ENCODE assay signal across 1 cellular context in the genomic region with DNA sequence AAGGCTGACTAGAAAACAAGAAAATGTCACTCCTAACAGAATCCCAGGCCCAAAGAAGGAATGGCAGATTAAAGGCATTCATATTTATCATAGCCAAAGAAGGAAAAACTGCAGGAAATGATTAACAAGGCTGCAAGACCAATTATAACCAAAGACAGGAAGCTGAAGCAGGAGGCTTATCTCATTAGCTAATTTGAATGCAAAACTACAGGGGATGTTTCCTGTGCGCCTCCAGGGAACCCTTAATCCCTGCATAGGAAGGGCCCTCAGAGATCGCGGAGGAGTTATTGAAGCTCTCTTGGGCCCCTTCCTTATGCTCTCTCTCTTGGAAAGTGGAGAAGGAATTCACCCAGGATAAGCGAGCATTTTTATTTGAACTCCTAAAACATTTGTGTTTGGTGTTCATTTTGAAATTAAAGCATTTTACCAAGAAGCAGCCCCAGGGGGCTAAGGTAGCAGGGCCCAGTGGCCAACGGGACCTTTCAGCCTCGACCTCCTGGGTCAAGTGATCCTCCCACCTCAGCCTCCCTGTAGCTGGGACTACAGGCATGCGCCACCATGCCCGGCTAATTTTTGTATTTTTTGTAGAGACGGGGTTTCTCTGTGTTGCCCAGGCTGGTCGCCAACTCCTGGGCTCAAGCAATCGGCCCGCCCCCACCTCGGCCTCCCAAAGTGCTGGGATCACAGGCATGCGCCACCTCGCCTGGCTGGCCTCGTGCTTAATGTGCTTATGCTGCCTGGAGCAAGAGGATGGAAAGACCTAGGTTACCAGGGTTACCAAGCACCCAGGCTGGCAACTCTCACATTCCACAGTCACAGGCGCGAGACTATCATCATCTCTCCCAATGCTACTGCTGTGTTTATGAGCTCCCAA.
TF ChIP-seq lines count a peak whose summit lies in the region.

No MANE protein-coding gene starts in this region.

TF ChIP-seq in K562, 482 proteins besides CTCF, POLR2A, EP300 and RAD21:
- TF ChIP-seq ZNF175 (CRISPR knock-in tag; IDR thresholded peaks at IDR 0.05; ENCODE audit: low read depth) = peak; percentile 48; the same call in 1 of the 2 replicates
- peak; percentile 67 for TF ChIP-seq ETV1 (tag; conservative IDR thresholded peaks at IDR 0.05; ENCODE audit: low read depth)
- 0 out of 2 replicates have a peak, but pooled peaks have one; percentile 17 for TF ChIP-seq CBFA2T3 (IDR thresholded peaks at IDR 0.05)
- TF ChIP-seq GABPA (tag; conservative IDR thresholded peaks at IDR 0.05; ENCODE audit: low read depth) = peak; percentile 61
- TF ChIP-seq JUND (IDR thresholded peaks at IDR 0.05; ENCODE audit: borderline replicate concordance, low read depth, low read length) = no peak
- no peak for TF ChIP-seq JUND (tag; IDR thresholded peaks at IDR 0.05; ENCODE audit: borderline replicate concordance, low read depth, low read length)
